In the genomic region with DNA sequence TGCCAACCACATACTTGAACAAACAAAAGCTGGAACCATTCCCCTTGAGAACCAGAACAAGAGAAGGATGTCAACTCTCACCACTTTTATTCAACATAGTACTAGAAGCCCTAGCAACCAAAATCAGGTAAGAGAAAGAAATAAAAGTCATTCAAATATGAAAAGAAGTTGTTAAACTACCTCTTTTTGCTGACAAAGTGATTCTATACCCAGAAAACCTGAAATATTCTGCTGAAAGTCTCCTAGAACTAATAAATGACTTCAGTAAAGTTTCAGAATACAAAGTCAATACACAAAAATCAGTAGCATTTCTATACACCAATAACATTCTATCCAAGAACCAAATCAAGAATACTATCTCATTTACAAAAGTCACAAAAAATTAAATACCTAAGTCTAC, we compare ENCODE assay signal across 22 cellular contexts.
"Had no signal": no experiment of that assay in that cellular context is flagged by ENCODE, and none has a peak within 500 bp of the region (broad histone marks: within the 10 kb centered on the region; RNA-seq: fewer than 3 reads in every experiment).

No MANE protein-coding gene starts in this region.

- FAIRE-seq: RCC 7860 had no signal

- ATAC-seq: T-cell had no signal

- DNase-seq: KBM-7, MV-4-11, NCI-H1048, NCI-H1105, NCI-H1417, NCI-H1436 treated with DMSO at 0.1 percent for 48 hours, NCI-H1694, NCI-H187 treated with DMSO at 0.1 percent for 48 hours, NCI-H2029 treated with DMSO at 0.1 percent for 48 hours, NCI-H2107, NCI-H2171 treated with DMSO at 0.1 percent for 48 hours, NCI-H345, NCI-H446 treated with DMSO at 0.1 percent for 48 hours, NCI-H510A treated with DMSO at 0.1 percent for 48 hours, NCI-H526, NCI-H774, RPMI8226, SHP77, SK-N-SH, SW 1271, T-cell had no signal

- H3K4me2 ChIP-seq: SK-N-SH had no signal

- H3K9me3 ChIP-seq: SK-N-SH had no signal
